In genomic region chr15:69126054-69126469, GRCh38 we compare ENCODE assay signal across 13 cellular contexts. TPM values are rescaled to one million over a fixed set of nuclear protein-coding genes. Genes with fewer than 3 reads are reported as not detected.
A peak's percentile ranks its signal among the peaks of the same experiment; 100 is the strongest.
DNase-seq lines count a peak whose midpoint lies in the region; ATAC-seq and TF ChIP-seq lines count a peak whose summit lies in the region.
"Had no signal": no experiment of that assay in that cellular context is flagged by ENCODE, and none has a peak within 500 bp of the region (broad histone marks: within the 10 kb centered on the region; RNA-seq: fewer than 3 reads in every experiment).

No MANE protein-coding gene starts in this region.

- in situ Hi-C loops in astrocyte of the cerebellum (cut with HindIII; ENCODE audit: low sequenced_read_pairs) = no loop called here

- intact Hi-C loops in CD14-positive monocyte (cut with micrococcal nuclease) = no loop called here
- intact Hi-C loops in sigmoid colon (cut with DNase I) = loop anchor here (10.0 kb wide), 1 partner anchor 99 kb away; no protein-coding TSS in a partner anchor

- H3K9me3 ChIP-seq in liver (ENCODE audit: control insufficient read depth in 4 of 4, low read length in 3 of 4) = no peaks in the 10 kb centered on the region
- H3K9me3 ChIP-seq in sigmoid colon = no peaks in the 10 kb centered on the region

- TF ChIP-seq RAD21 in liver (IDR thresholded peaks at IDR 0.05) = peak; percentile 59 to 67

- 23% methylated on average over 3 of the region's 3 CpGs for WGBS in liver
- 21 to 47% methylated on average over 3 of the region's 3 CpGs for WGBS in sigmoid colon, 2 donors

- peaks cover 0 to 3% (median 0%) of the 10 kb centered on the region in 7 donors for H3K9me3 Mint-ChIP-seq in CD14-positive monocyte
- H3K9me3 Mint-ChIP-seq: activated CD4-positive, alpha-beta T cell treated with anti-CD3 and anti-CD28 coated beads, Interleukin-2, amount 10 ng/mL, durations not matched to agents 24 days and 14 days had no signal

- H3K27ac Mint-ChIP-seq in CD14-positive monocyte = peak overlapping the region; percentile 62 to 92 (median 74)
- H3K27ac Mint-ChIP-seq: activated CD4-positive, alpha-beta T cell treated with anti-CD3 and anti-CD28 coated beads, Interleukin-2, amount 10 ng/mL, durations not matched to agents 24 days and 14 days had no signal

- H3K4me3 ChIP-seq in astrocyte of the cerebellum (ENCODE audit: low read depth, low read length) (no peak overlapping the region), liver (ENCODE audit: low read depth in 1 of 3, low read length in 3 of 3) (no peak overlapping the region), sigmoid colon (no peak overlapping the region)

- peak overlapping the region in 1 of 2 donors; percentile 52 for H3K4me3 Mint-ChIP-seq in CD14-positive monocyte
- H3K4me3 Mint-ChIP-seq: activated CD4-positive, alpha-beta T cell treated with anti-CD3 and anti-CD28 coated beads, Interleukin-2, amount 10 ng/mL, durations not matched to agents 24 days and 14 days had no signal

- no peaks in the 10 kb centered on the region for H3K27me3 ChIP-seq in liver (ENCODE audit: control insufficient read depth in 4 of 4, insufficient read depth in 4 of 4, low read length in 3 of 4)
- H3K27me3 ChIP-seq in sigmoid colon = no peaks in the 10 kb centered on the region

- DNase-seq in CD14-positive monocyte (ENCODE audit: low spot score) (no peak), HuH-7 (ENCODE audit: low spot score) (peak; percentile 44), astrocyte of the cerebellum (ENCODE audit: low read depth) (peak; percentile 98), 8988T (no peak), sigmoid colon (no peak), NCI-H1436 (lab: John Stamatoyannopoulos, UW) (no peak)
- DNase-seq: activated CD4-positive, alpha-beta T cell treated with anti-CD3 and anti-CD28 coated beads, Interleukin-2, amount 10 ng/mL, durations not matched to agents 24 days and 14 days; kidney glomerular epithelial cell; NCI-H2081 treated with DMSO at 0.1 percent for 48 hours had no signal

- peaks cover 49% of the 10 kb centered on the region for H3K4me1 Mint-ChIP-seq in CD14-positive monocyte

- H3K36me3 ChIP-seq in liver (ENCODE audit: control insufficient read depth in 4 of 4, insufficient read depth in 3 of 4, low read depth in 1 of 4, low read length in 3 of 4) (no peaks in the 10 kb centered on the region), sigmoid colon (no peaks in the 10 kb centered on the region)

- H3K27ac ChIP-seq in liver (ENCODE audit: low read depth in 1 of 2, low read length in 2 of 2) = peak overlapping the region; percentile 53 to 78
- H3K27ac ChIP-seq in sigmoid colon = no peak overlapping the region
- H3K27ac ChIP-seq: epithelial cell of prostate had no signal

- TF ChIP-seq POLR2A in sigmoid colon (IDR thresholded peaks at IDR 0.05) = no peak

- no peak for ATAC-seq in GM18520 (IDR thresholded peaks at IDR 0.05; ENCODE audit: unreplicated experiment)
- ATAC-seq: sciatic nerve had no signal

- TF ChIP-seq EP300 in sigmoid colon (IDR thresholded peaks at IDR 0.05) = no peak

- peaks cover 0 to 3% of the 10 kb centered on the region in 2 donors for H3K36me3 Mint-ChIP-seq in CD14-positive monocyte

- peaks cover 1 to 5% (median 2%) of the 10 kb centered on the region in 3 donors for H3K27me3 Mint-ChIP-seq in CD14-positive monocyte (ENCODE audit: low read depth in 3 of 3)

- no peak for TF ChIP-seq CTCF in CD14-positive monocyte (IDR thresholded peaks at IDR 0.05)
- no peak for TF ChIP-seq CTCF in astrocyte of the cerebellum (IDR thresholded peaks at IDR 0.05; ENCODE audit: low read depth, low read length, missing control alignments)
- TF ChIP-seq CTCF in liver (IDR thresholded peaks at IDR 0.05; ENCODE audit: low read depth, low read length, missing input control) = no peak
- TF ChIP-seq CTCF in sigmoid colon (IDR thresholded peaks at IDR 0.05) = no peak

- H3K4me1 ChIP-seq in liver (ENCODE audit: control insufficient read depth in 4 of 4, insufficient read depth in 4 of 4, low read length in 3 of 4) (peaks cover 22 to 39% (median 32%) of the 10 kb centered on the region in 4 donors), sigmoid colon (peaks cover 0 to 10% (median 0%) of the 10 kb centered on the region in 4 donors)

- H3K9ac ChIP-seq in liver (ENCODE audit: low read depth in 1 of 2, low read length in 2 of 2) = no peak overlapping the region

TF ChIP-seq in liver, 16 proteins besides CTCF, POLR2A, EP300 and RAD21:
- TF ChIP-seq HNF4G (IDR thresholded peaks at IDR 0.05) (peak; percentile 59), REST (IDR thresholded peaks at IDR 0.05) (no peak), MAX (IDR thresholded peaks at IDR 0.05) (peak; percentile 100), FOXA2 (IDR thresholded peaks at IDR 0.05) (peak; percentile 18), GABPA (IDR thresholded peaks at IDR 0.05 in 1 of 2, conservative IDR thresholded peaks at IDR 0.05 in 1 of 2) (peak in 1 of 2 donors; percentile 59), HNF4A (conservative IDR thresholded peaks at IDR 0.05) (peak; percentile 87), YY1 (IDR thresholded peaks at IDR 0.05) (peak; percentile 83), ATF3 (IDR thresholded peaks at IDR 0.05) (peak; percentile 97), ZBTB33 (IDR thresholded peaks at IDR 0.05) (peak; percentile 62), JUND (IDR thresholded peaks at IDR 0.05) (peak; percentile 70 to 73), RXRA (IDR thresholded peaks at IDR 0.05) (peak; percentile 91 to 92), EGR1 (IDR thresholded peaks at IDR 0.05; ENCODE audit: low read depth in 2 of 2) (peak in 1 of 2 donors; percentile 94), SP1 (IDR thresholded peaks at IDR 0.05) (peak; percentile 90), NR2F2 (IDR thresholded peaks at IDR 0.05) (peak; percentile 45), FOXA1 (IDR thresholded peaks at IDR 0.05) (no peak), TAF1 (conservative IDR thresholded peaks at IDR 0.05) (peak; percentile 33)

RNA-seq across cellular contexts. Expression of gene GLCE, which starts 34.4 kb away (rescaled TPM):
- polyA plus RNA-seq in CD14-positive monocyte = 10 to 100 TPM; 24.0 to 24.3 TPM
- 10 to 100 TPM; 17.5 to 26.3 TPM for total RNA-seq in liver
- polyA plus RNA-seq in liver = 1 to 10 TPM; 6.8 to 9.9 TPM
- 10 to 100 TPM; 10.3 to 19.1 (median 12.7) TPM for total RNA-seq in sigmoid colon
- polyA plus RNA-seq in sigmoid colon = 10 to 100 TPM; 12.0 to 24.6 (median 16.7) TPM

Comparison
In these comparisons a context has a peak if more than half of its experiments do, and no peak if none do; other contexts are left out.
1. DNase-seq: peak in HuH-7 (single experiment) and astrocyte of the cerebellum (single experiment); none in CD14-positive monocyte (single experiment), 8988T (single experiment), sigmoid colon (single experiment) and NCI-H1436 (single experiment).
2. H3K27ac ChIP-seq: peak in liver (2 of 2); none in sigmoid colon (0 of 4).